1 cellular context compared by ENCODE assay signal in genomic region chr7:140778568-140778967, GRCh38.
TF ChIP-seq lines count a peak whose summit lies in the region.

No MANE protein-coding gene starts in this region.

TF ChIP-seq in K562, 482 proteins besides CTCF, POLR2A, EP300 and RAD21 (continued from another document):
- TF ChIP-seq ZBTB40 (IDR thresholded peaks at IDR 0.05) (peak; percentile 77), ZBTB40 (CRISPR knock-in tag; IDR thresholded peaks at IDR 0.05) (peak; percentile 62; the same call in 1 of the 2 replicates), E2F4 (CRISPR knock-in tag; IDR thresholded peaks at IDR 0.05; ENCODE audit: low read depth) (no peak), NFIC (IDR thresholded peaks at IDR 0.05) (peak; percentile 21; the same call in 1 of the 2 replicates), PHF20 (IDR thresholded peaks at IDR 0.05; ENCODE audit: partially characterized antibody) (no peak), SP1 (CRISPR knock-in tag; IDR thresholded peaks at IDR 0.05) (no peak), ILF3 (IDR thresholded peaks at IDR 0.05; ENCODE audit: borderline replicate concordance) (no peak), ZNF699 (CRISPR knock-in tag; IDR thresholded peaks at IDR 0.05; ENCODE audit: insufficient replicate concordance) (no peak), HDAC1 (IDR thresholded peaks at IDR 0.05) (no peak)
